In genomic region chr18:39531659-39532058, GRCh38 we compare ENCODE assay signal across 39 cellular contexts.
"Had no signal": no experiment of that assay in that cellular context is flagged by ENCODE, and none has a peak within 500 bp of the region (broad histone marks: within the 10 kb centered on the region; RNA-seq: fewer than 3 reads in every experiment).

No MANE protein-coding gene starts in this region.

- H3K4me1 ChIP-seq: adrenal gland, ascending aorta, body of pancreas, breast epithelium had no signal

- H3K9me3 Mint-ChIP-seq: activated naive CD8-positive, alpha-beta T cell treated with anti-CD3 and anti-CD28 coated beads for 36 hours; activated naive CD8-positive, alpha-beta T cell treated with anti-CD3 and anti-CD28 coated beads, Interleukin-2, amount 50 U/mL, for 24 hours; activated T-helper 2 cell treated with anti-CD3 and anti-CD28 coated beads, Interferon-gamma antibody, Interleukin-2, Interleukin-4, amounts not matched to agents 10 μg/mL and 5 μg/mL and 100 μg/mL, durations not matched to agents 14 hours and 24 hours and 36 hours; brain had no signal

- H3K27ac Mint-ChIP-seq: activated naive CD4-positive, alpha-beta T cell treated with anti-CD3 and anti-CD28 coated beads, Interleukin-2, amount 10 ng/mL, durations not matched to agents 7 days and 5 days; activated naive CD4-positive, alpha-beta T cell treated with anti-CD3 and anti-CD28 coated beads, Interleukin-2, amount 50 U/mL, for 72 hours; activated naive CD8-positive, alpha-beta T cell; activated naive CD8-positive, alpha-beta T cell treated with anti-CD3 and anti-CD28 coated beads for 36 hours; activated naive CD8-positive, alpha-beta T cell treated with anti-CD3 and anti-CD28 coated beads, Interleukin-2, amount 10 ng/mL, durations not matched to agents 7 days and 5 days; activated naive CD8-positive, alpha-beta T cell treated with anti-CD3 and anti-CD28 coated beads, Interleukin-2, amount 50 U/mL, for 24 hours; activated T-cell treated with anti-CD3 and anti-CD28 coated beads, Interleukin-2, amount 50 U/mL, for 24 hours; activated T-cell treated with anti-CD3 and anti-CD28 coated beads, Interleukin-2, amount 50 U/mL, for 72 hours; activated T-helper 1 cell treated with anti-CD3 and anti-CD28 coated beads, Interleukin-12 subunit alpha, Interleukin-12 subunit beta, Interleukin-2, Interleukin-4 antibody, amounts not matched to agents 30 ng/mL and 10 ng/mL and 1 ng/mL, durations not matched to agents 14 hours and 24 hours and 36 hours; activated T-helper 17 cell treated with anti-CD3 and anti-CD28 coated beads, Interleukin-2, amount 50 U/mL, for 72 hours; activated T-helper 2 cell treated with anti-CD3 and anti-CD28 coated beads, Interferon-gamma antibody, Interleukin-2, Interleukin-4, amounts not matched to agents 10 μg/mL and 5 μg/mL and 100 μg/mL, durations not matched to agents 14 hours and 24 hours and 36 hours; brain had no signal

- FAIRE-seq: astrocyte, bronchial epithelial cell had no signal

- H3K27ac ChIP-seq: adrenal gland, ascending aorta, body of pancreas, brain microvascular endothelial cell, breast epithelium, cardiac muscle cell had no signal

- H3K36me3 ChIP-seq: adrenal gland, ascending aorta, brain microvascular endothelial cell, breast epithelium, cardiac muscle cell had no signal

- H3K4me3 ChIP-seq: adrenal gland, ascending aorta, body of pancreas, breast epithelium, cardiac muscle cell had no signal

- DNase-seq: activated effector memory CD4-positive, alpha-beta T cell treated with anti-CD3 and anti-CD28 coated beads, Interleukin-2, amount 50 U/mL, for 16 hours; activated effector memory CD4-positive, alpha-beta T cell treated with Interleukin-2 at 50 U/mL for 16 hours; activated gamma-delta T cell; activated gamma-delta T cell treated with Interleukin-2 at 50 U/mL for 16 hours; activated naive CD4-positive, alpha-beta T cell; activated naive CD4-positive, alpha-beta T cell treated with anti-CD3 and anti-CD28 coated beads, Interleukin-2, amount 10 ng/mL, durations not matched to agents 7 days and 5 days; activated naive CD4-positive, alpha-beta T cell treated with anti-CD3 and anti-CD28 coated beads, Interleukin-2, amount 50 U/mL, for 16 hours; activated naive CD4-positive, alpha-beta T cell treated with Interleukin-2 at 50 U/mL for 16 hours; activated naive CD8-positive, alpha-beta T cell treated with anti-CD3 and anti-CD28 coated beads for 36 hours; activated naive CD8-positive, alpha-beta T cell treated with anti-CD3 and anti-CD28 coated beads, Interleukin-2, amount 10 ng/mL, durations not matched to agents 7 days and 5 days; activated naive CD8-positive, alpha-beta T cell treated with anti-CD3 and anti-CD28 coated beads, Interleukin-2, amount 50 U/mL, for 24 hours; activated T-cell treated with anti-CD3 and anti-CD28 coated beads for 4 hours; activated T-cell treated with anti-CD3 and anti-CD28 coated beads, Interleukin-2, amount 50 U/mL, for 1 hour; activated T-cell treated with anti-CD3 and anti-CD28 coated beads, Interleukin-2, amount 50 U/mL, for 24 hours; activated T-cell treated with anti-CD3 and anti-CD28 coated beads, Interleukin-2, amount 50 U/mL, for 4 hours; activated T-cell treated with anti-CD3 and anti-CD28 coated beads, Interleukin-2, amount 50 U/mL, for 48 hours; activated T-cell treated with anti-CD3 and anti-CD28 coated beads, Interleukin-2, amount 50 U/mL, for 72 hours; adrenal gland; amniotic stem cell; amygdala; anterior cingulate cortex; aorta; body of pancreas; brain microvascular endothelial cell; caudate nucleus; central memory CD4-positive, alpha-beta T cell; cerebellar nuclear complex had no signal

- H3K27me3 ChIP-seq: adrenal gland, ascending aorta, body of pancreas, brain microvascular endothelial cell, breast epithelium, cardiac muscle cell had no signal

- H3K4me3 Mint-ChIP-seq: activated naive CD4-positive, alpha-beta T cell treated with anti-CD3 and anti-CD28 coated beads, Interleukin-2, amount 10 ng/mL, durations not matched to agents 7 days and 5 days; activated naive CD8-positive, alpha-beta T cell; activated naive CD8-positive, alpha-beta T cell treated with anti-CD3 and anti-CD28 coated beads for 36 hours; activated naive CD8-positive, alpha-beta T cell treated with anti-CD3 and anti-CD28 coated beads, Interleukin-2, amount 10 ng/mL, durations not matched to agents 7 days and 5 days; activated naive CD8-positive, alpha-beta T cell treated with anti-CD3 and anti-CD28 coated beads, Interleukin-2, amount 50 U/mL, for 24 hours; activated T-cell treated with anti-CD3 and anti-CD28 coated beads, Interleukin-2, amount 50 U/mL, for 24 hours; activated T-cell treated with anti-CD3 and anti-CD28 coated beads, Interleukin-2, amount 50 U/mL, for 4 hours; activated T-cell treated with anti-CD3 and anti-CD28 coated beads, Interleukin-2, amount 50 U/mL, for 72 hours; activated T-helper 1 cell treated with anti-CD3 and anti-CD28 coated beads, Interleukin-12 subunit alpha, Interleukin-12 subunit beta, Interleukin-2, Interleukin-4 antibody, amounts not matched to agents 30 ng/mL and 10 ng/mL and 1 ng/mL, durations not matched to agents 14 hours and 24 hours and 36 hours; activated T-helper 17 cell treated with anti-CD3 and anti-CD28 coated beads, Interleukin-2, amount 50 U/mL, for 72 hours; brain; central memory CD8-positive, alpha-beta T cell had no signal

- H3K27me3 Mint-ChIP-seq: activated naive CD4-positive, alpha-beta T cell treated with anti-CD3 and anti-CD28 coated beads, Interleukin-2, amount 10 ng/mL, durations not matched to agents 7 days and 5 days; activated naive CD8-positive, alpha-beta T cell; activated naive CD8-positive, alpha-beta T cell treated with anti-CD3 and anti-CD28 coated beads for 36 hours; activated naive CD8-positive, alpha-beta T cell treated with anti-CD3 and anti-CD28 coated beads, Interleukin-2, amount 10 ng/mL, durations not matched to agents 7 days and 5 days; activated naive CD8-positive, alpha-beta T cell treated with anti-CD3 and anti-CD28 coated beads, Interleukin-2, amount 50 U/mL, for 24 hours; activated T-cell treated with anti-CD3 and anti-CD28 coated beads, Interleukin-2, amount 50 U/mL, for 24 hours; activated T-helper 17 cell treated with anti-CD3 and anti-CD28 coated beads, Interleukin-2, amount 50 U/mL, for 72 hours; central memory CD8-positive, alpha-beta T cell had no signal

- ATAC-seq: activated naive CD4-positive, alpha-beta T cell treated with anti-CD3 and anti-CD28 coated beads, Interleukin-2, amount 50 U/mL, for 72 hours; activated naive CD8-positive, alpha-beta T cell treated with anti-CD3 and anti-CD28 coated beads, Interleukin-2, amount 50 U/mL, for 24 hours; activated T-cell treated with anti-CD3 and anti-CD28 coated beads, Interleukin-2, amount 50 U/mL, for 4 hours; activated T-cell treated with anti-CD3 and anti-CD28 coated beads, Interleukin-2, amount 50 U/mL, for 72 hours; activated T-helper 17 cell treated with anti-CD3 and anti-CD28 coated beads, Interleukin-2, amount 50 U/mL, for 72 hours; body of pancreas had no signal

- H3K4me1 Mint-ChIP-seq: activated naive CD4-positive, alpha-beta T cell treated with anti-CD3 and anti-CD28 coated beads, Interleukin-2, amount 10 ng/mL, durations not matched to agents 7 days and 5 days; activated naive CD8-positive, alpha-beta T cell treated with anti-CD3 and anti-CD28 coated beads for 36 hours; activated naive CD8-positive, alpha-beta T cell treated with anti-CD3 and anti-CD28 coated beads, Interleukin-2, amount 10 ng/mL, durations not matched to agents 7 days and 5 days; activated naive CD8-positive, alpha-beta T cell treated with anti-CD3 and anti-CD28 coated beads, Interleukin-2, amount 50 U/mL, for 24 hours; activated T-helper 17 cell treated with anti-CD3 and anti-CD28 coated beads, Interleukin-2, amount 50 U/mL, for 72 hours; brain; central memory CD8-positive, alpha-beta T cell had no signal

- H3K9me3 ChIP-seq: adrenal gland, ascending aorta, body of pancreas, breast epithelium had no signal

- H3K36me3 Mint-ChIP-seq: activated naive CD4-positive, alpha-beta T cell treated with anti-CD3 and anti-CD28 coated beads, Interleukin-2, amount 10 ng/mL, durations not matched to agents 7 days and 5 days; activated naive CD4-positive, alpha-beta T cell treated with anti-CD3 and anti-CD28 coated beads, Interleukin-2, amount 50 U/mL, for 72 hours; activated naive CD8-positive, alpha-beta T cell; activated naive CD8-positive, alpha-beta T cell treated with anti-CD3 and anti-CD28 coated beads for 36 hours; activated naive CD8-positive, alpha-beta T cell treated with anti-CD3 and anti-CD28 coated beads, Interleukin-2, amount 10 ng/mL, durations not matched to agents 7 days and 5 days; brain had no signal
